ENCODE assay signal across 8 cellular contexts in genomic region chr7:30330134-30331111, GRCh38.
A peak's percentile ranks its signal among the peaks of the same experiment; 100 is the strongest.
DNase-seq lines count a peak whose midpoint lies in the region; ATAC-seq lines count a peak whose summit lies in the region.

No MANE protein-coding gene starts in this region.

- no peaks in the 10 kb centered on the region for H3K36me3 ChIP-seq in SK-N-MC (ENCODE audit: insufficient read depth, low read length)

- H3K9ac ChIP-seq in SK-N-MC (ENCODE audit: insufficient read length), result peak overlapping the region; percentile 14

- peak overlapping the region; percentile 82 for H3K27ac ChIP-seq in SK-N-MC
- peak overlapping the region in 12 of 21 experiments; percentile 1 to 73 (median 20) for H3K27ac ChIP-seq in skin epidermis
- H3K27ac ChIP-seq in caudate nucleus (ENCODE audit: low read depth, low read length), result no peak overlapping the region

- peak; percentile 87 for ATAC-seq in HG03103 (IDR thresholded peaks at IDR 0.05; ENCODE audit: low read depth, unreplicated experiment)

- DNase-seq in stimulated activated CD4-positive, alpha-beta T cell treated with anti-CD3 and anti-CD28 coated beads, Interleukin-4, amount 100 ng/mL, for 24 hours, result peak; percentile 26
- DNase-seq in stimulated activated CD4-positive, alpha-beta T cell treated with anti-CD3 and anti-CD28 coated beads, Interleukin-12 subunit alpha, Interleukin-12 subunit beta, amount 100 ng/mL, for 4 hours, result no peak
- DNase-seq in SK-N-MC (ENCODE audit: low read depth, low spot score) (no peak), caudate nucleus (lab: John Stamatoyannopoulos, UW) (no peak), cerebellar nuclear complex (lab: John Stamatoyannopoulos, UW) (no peak)
- DNase-seq in activated CD4-positive, CD25-positive, alpha-beta regulatory T cell treated with anti-CD3 and anti-CD28 coated beads, Interleukin-2, amount 50 U/mL, for 72 hours, result no peak

- no peaks in the 10 kb centered on the region for H3K9me3 ChIP-seq in SK-N-MC (ENCODE audit: low read depth, low read length)

- peak overlapping the region; percentile 52 for H3K4me3 ChIP-seq in SK-N-MC
- H3K4me3 ChIP-seq in skin epidermis, result no peak overlapping the region
